8 cellular contexts compared by ENCODE assay signal in genomic region chr11:102047305-102047924, GRCh38. TPM values are rescaled to one million over a fixed set of nuclear protein-coding genes. Genes with fewer than 3 reads are reported as not detected.
DNase-seq lines count a peak whose midpoint lies in the region; ATAC-seq, FAIRE-seq and TF ChIP-seq lines count a peak whose summit lies in the region.

CFAP300 (plus strand) TSS chr11:102047437; CDS start chr11:102047471, 34 bp downstream.

- H3K27me3 Mint-ChIP-seq in activated CD8-positive, alpha-beta memory T cell treated with anti-CD3 and anti-CD28 coated beads, Interleukin-2, amount 10 ng/mL, durations not matched to agents 7 days and 5 days, result peaks cover 42% of the 10 kb centered on the region

- no peaks in the 10 kb centered on the region for H3K9me3 ChIP-seq in A549

- H3K4me2 ChIP-seq in A549, result peak within 1 kb of the TSS; percentile 69

- 13% methylated on average over 11 of the region's 45 CpGs for WGBS in A549 (ENCODE audit: missing lambda C conversion rate)

- ATAC-seq in A549 (peak; percentile 99 to 100), GM21367 (IDR thresholded peaks at IDR 0.05; ENCODE audit: unreplicated experiment) (peak; percentile 59)
- ATAC-seq in activated CD8-positive, alpha-beta memory T cell treated with anti-CD3 and anti-CD28 coated beads, Interleukin-2, amount 10 ng/mL, durations not matched to agents 7 days and 5 days, result peak; percentile 82

- H3K27ac Mint-ChIP-seq in activated CD8-positive, alpha-beta memory T cell treated with anti-CD3 and anti-CD28 coated beads, Interleukin-2, amount 10 ng/mL, durations not matched to agents 7 days and 5 days, result no peak within 1 kb of the TSS

- no peaks in the 10 kb centered on the region for H3K9me3 Mint-ChIP-seq in activated CD8-positive, alpha-beta memory T cell treated with anti-CD3 and anti-CD28 coated beads, Interleukin-2, amount 10 ng/mL, durations not matched to agents 7 days and 5 days (ENCODE audit: low read depth)

- POLR2A ChIA-PET in A549 (lab: Yijun Ruan, JAX), result interaction anchor here (0.6 to 2.1 kb wide), 3 partner anchors 39 to 1413 kb away, joined by 5 to 9 read pairs (median 8); no protein-coding TSS in a partner anchor

- DNase-seq in A549 (ENCODE audit: low read depth in 1 of 2, low spot score in 1 of 2) (peak; percentile 85 to 86), NCI-H2107 (lab: John Stamatoyannopoulos, UW) (peak; percentile 24), epithelial cell of esophagus (ENCODE audit: low read depth) (peak; percentile 62), mesenteric fat pad (ENCODE audit: low spot score) (peak; percentile 91), OCI-M2 (lab: John Stamatoyannopoulos, UW; ENCODE audit: unreplicated experiment) (no peak)
- DNase-seq in activated CD8-positive, alpha-beta memory T cell treated with anti-CD3 and anti-CD28 coated beads, Interleukin-2, amount 10 ng/mL, durations not matched to agents 7 days and 5 days, result peak; percentile 72
- DNase-seq in stimulated activated CD8-positive, alpha-beta memory T cell treated with anti-CD3 and anti-CD28 coated beads, Interleukin-15, amount 100 ng/mL, for 48 hours (ENCODE audit: low read depth in 2 of 2), result peak; percentile 15 to 36

- TF ChIP-seq EP300 in A549 (IDR thresholded peaks at IDR 0.05), result no peak

- no peaks in the 10 kb centered on the region for H3K36me3 Mint-ChIP-seq in activated CD8-positive, alpha-beta memory T cell treated with anti-CD3 and anti-CD28 coated beads, Interleukin-2, amount 10 ng/mL, durations not matched to agents 7 days and 5 days

- no peak for TF ChIP-seq RAD21 in A549 (conservative IDR thresholded peaks at IDR 0.05 in 1 of 2, IDR thresholded peaks at IDR 0.05 in 1 of 2)

- peak; percentile 33 for TF ChIP-seq POLR2A in A549 (IDR thresholded peaks at IDR 0.05; ENCODE audit: low read length)

- CTCF ChIA-PET in A549 (lab: Yijun Ruan, JAX), result interaction anchor here (0.7 to 0.8 kb wide), 2 partner anchors 40 to 42 kb away, joined by 3 to 4 read pairs; no protein-coding TSS in a partner anchor
- CTCF ChIA-PET in activated CD8-positive, alpha-beta memory T cell treated with anti-CD3 and anti-CD28 coated beads, Interleukin-2, amount 10 ng/mL, durations not matched to agents 7 days and 5 days (lab: Charles Lee), result interaction anchor here (1.6 kb wide), 1 partner anchor 17 kb away, joined by 3 read pairs; no protein-coding TSS in a partner anchor

- peak within 1 kb of the TSS; percentile 84 to 86 for H3K27ac ChIP-seq in A549

- H3K4me1 Mint-ChIP-seq in activated CD8-positive, alpha-beta memory T cell treated with anti-CD3 and anti-CD28 coated beads, Interleukin-2, amount 10 ng/mL, durations not matched to agents 7 days and 5 days, result peaks cover 5% of the 10 kb centered on the region

- FAIRE-seq in A549 (lab: Jason Lieb, UNC), result no peak

- H3K4me3 Mint-ChIP-seq in activated CD8-positive, alpha-beta memory T cell treated with anti-CD3 and anti-CD28 coated beads, Interleukin-2, amount 10 ng/mL, durations not matched to agents 7 days and 5 days, result peak within 1 kb of the TSS; percentile 51

- H3K4me3 ChIP-seq in A549 (peak within 1 kb of the TSS; percentile 78), epithelial cell of esophagus (ENCODE audit: low read length) (peak within 1 kb of the TSS; percentile 65)

- peaks cover 3% of the 10 kb centered on the region; the same call in 1 of the 3 replicates for H3K4me1 ChIP-seq in A549

- TF ChIP-seq CTCF in A549 (IDR thresholded peaks at IDR 0.05) (no peak), epithelial cell of esophagus (IDR thresholded peaks at IDR 0.05; ENCODE audit: insufficient read depth, low read depth, low read length, missing control alignments) (no peak)

TF ChIP-seq in A549, 52 proteins besides CTCF, POLR2A, EP300 and RAD21 (continues in another document):
- TF ChIP-seq ZFP36 (IDR thresholded peaks at IDR 0.05; ENCODE audit: borderline replicate concordance, partially characterized antibody) (no peak), SMC3 (IDR thresholded peaks at IDR 0.05) (no peak), HOXB5 (CRISPR knock-in tag; IDR thresholded peaks at IDR 0.05) (no peak), BCL3 (IDR thresholded peaks at IDR 0.05) (0 out of 3 replicates have a peak, but pooled peaks have one; percentile 23), MAZ (IDR thresholded peaks at IDR 0.05; ENCODE audit: borderline replicate concordance, low read depth, low read length) (no peak), RNF2 (IDR thresholded peaks at IDR 0.05; ENCODE audit: borderline replicate concordance, low read depth) (no peak), ESRRA (IDR thresholded peaks at IDR 0.05; ENCODE audit: borderline replicate concordance, low read length) (no peak), CEBPB (IDR thresholded peaks at IDR 0.05) (no peak), CBX2 (IDR thresholded peaks at IDR 0.05; ENCODE audit: borderline replicate concordance, low read depth) (no peak), CHD4 (IDR thresholded peaks at IDR 0.05; ENCODE audit: borderline replicate concordance) (no peak), BHLHE40 (IDR thresholded peaks at IDR 0.05; ENCODE audit: low read depth, low read length) (no peak), GATA3 (IDR thresholded peaks at IDR 0.05; ENCODE audit: borderline replicate concordance) (no peak), USF2 (IDR thresholded peaks at IDR 0.05) (no peak), KDM5A (IDR thresholded peaks at IDR 0.05) (no peak), HOXA7 (CRISPR knock-in tag; IDR thresholded peaks at IDR 0.05) (no peak), ZSCAN20 (CRISPR knock-in tag; IDR thresholded peaks at IDR 0.05) (no peak), FOXS1 (CRISPR knock-in tag; IDR thresholded peaks at IDR 0.05) (no peak), MAFK (IDR thresholded peaks at IDR 0.05; ENCODE audit: partially characterized antibody) (no peak), ZC3H11A (IDR thresholded peaks at IDR 0.05) (no peak), RFX5 (IDR thresholded peaks at IDR 0.05) (no peak), CHD2 (IDR thresholded peaks at IDR 0.05; ENCODE audit: low read length, partially characterized antibody) (no peak)
- TF ChIP-seq, protein P1, sequence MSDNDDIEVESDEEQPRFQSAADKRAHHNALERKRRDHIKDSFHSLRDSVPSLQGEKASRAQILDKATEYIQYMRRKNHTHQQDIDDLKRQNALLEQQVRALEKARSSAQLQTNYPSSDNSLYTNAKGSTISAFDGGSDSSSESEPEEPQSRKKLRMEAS (IDR thresholded peaks at IDR 0.05), result peak; percentile 79; the same call in 1 of the 2 replicates
- TF ChIP-seq, protein P2, sequence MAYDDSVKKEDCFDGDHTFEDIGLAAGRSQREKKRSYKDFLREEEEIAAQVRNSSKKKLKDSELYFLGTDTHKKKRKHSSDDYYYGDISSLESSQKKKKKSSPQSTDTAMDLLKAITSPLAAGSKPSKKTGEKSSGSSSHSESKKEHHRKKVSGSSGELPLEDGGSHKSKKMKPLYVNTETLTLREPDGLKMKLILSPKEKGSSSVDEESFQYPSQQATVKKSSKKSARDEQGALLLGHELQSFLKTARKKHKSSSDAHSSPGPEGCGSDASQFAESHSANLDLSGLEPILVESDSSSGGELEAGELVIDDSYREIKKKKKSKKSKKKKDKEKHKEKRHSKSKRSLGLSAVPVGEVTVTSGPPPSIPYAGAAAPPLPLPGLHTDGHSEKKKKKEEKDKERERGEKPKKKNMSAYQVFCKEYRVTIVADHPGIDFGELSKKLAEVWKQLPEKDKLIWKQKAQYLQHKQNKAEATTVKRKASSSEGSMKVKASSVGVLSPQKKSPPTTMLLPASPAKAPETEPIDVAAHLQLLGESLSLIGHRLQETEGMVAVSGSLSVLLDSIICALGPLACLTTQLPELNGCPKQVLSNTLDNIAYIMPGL (CRISPR knock-in tag; IDR thresholded peaks at IDR 0.05; ENCODE audit: borderline replicate concordance), result no peak

RNA-seq across cellular contexts. Expression of gene CFAP300, which starts in this region (rescaled TPM):
- polyA plus RNA-seq in A549 (2011; rRNA removed), result 12.6 and 17.1 TPM in 2 replicates
- 2.7 and 2.8 TPM in 2 replicates for polyA plus RNA-seq in A549 (2012; cell fraction: cytosol; rRNA removed)
- polyA plus RNA-seq in A549 (2012; cell fraction: nucleus; rRNA removed), result 1.0 and 2.7 TPM in 2 replicates
- 6.1 to 8.2 TPM (median 7.6 TPM) in 3 replicates for polyA plus RNA-seq in A549 (2017; fragmentation: RNase III; extraction: RNeasy Plus Mini Kit Qiagen cat#74134 plus additional on column Dnase treatment)
- polyA minus RNA-seq in A549 (2011; rRNA and poly(A)+ RNA removed), result 2.5 and 3.3 TPM in 2 replicates
- not detected for total RNA-seq in activated CD8-positive, alpha-beta memory T cell treated with anti-CD3 and anti-CD28 coated beads, Interleukin-2, amount 10 ng/mL, durations not matched to agents 7 days and 5 days
- total RNA-seq in mesenteric fat pad, result 3.0 TPM

Comparison
In these comparisons a context has a peak if more than half of its experiments do, and no peak if none do; other contexts are left out.
1. Peak in DNase-seq and ATAC-seq in activated CD8-positive, alpha-beta memory T cell treated with anti-CD3 and anti-CD28 coated beads, Interleukin-2, amount 10 ng/mL, durations not matched to agents 7 days and 5 days; RNA of the gene not detected or under 1 TPM.